1 cellular context compared by ENCODE assay signal in genomic region chr20:34299925-34300806, GRCh38.
TF ChIP-seq lines count a peak whose summit lies in the region.

No MANE protein-coding gene starts in this region.

TF ChIP-seq in HEK293, 187 proteins besides CTCF, POLR2A, EP300 and RAD21 (continued from another document and continues in another):
- TF ChIP-seq PRDM10 (tag by site-specific recombination; IDR thresholded peaks at IDR 0.05) (peak; percentile 84), ZNF114 (tag by site-specific recombination; IDR thresholded peaks at IDR 0.05) (no peak), ZNF664 (tag by site-specific recombination; IDR thresholded peaks at IDR 0.05) (peak; percentile 68; the same call in 1 of the 2 replicates), ZNF354C (tag by site-specific recombination; IDR thresholded peaks at IDR 0.05; ENCODE audit: borderline replicate concordance, low read depth) (no peak), ZFHX2 (tag by site-specific recombination; conservative IDR thresholded peaks at IDR 0.05) (peak; percentile 26; the same call in 1 of the 2 replicates), ZNF558 (tag by site-specific recombination; IDR thresholded peaks at IDR 0.05) (no peak; the same call in 1 of the 2 replicates), ZBTB44 (tag by site-specific recombination; IDR thresholded peaks at IDR 0.05) (peak; percentile 16; the same call in 1 of the 2 replicates), ZNF121 (tag by site-specific recombination; IDR thresholded peaks at IDR 0.05) (no peak), ZNF610 (tag by site-specific recombination; IDR thresholded peaks at IDR 0.05; ENCODE audit: borderline replicate concordance) (0 out of 2 replicates have a peak, but pooled peaks have one; percentile 18), ZNF624 (tag by site-specific recombination; IDR thresholded peaks at IDR 0.05) (no peak), ZNF23 (tag by site-specific recombination; IDR thresholded peaks at IDR 0.05; ENCODE audit: borderline replicate concordance) (no peak), HOXD13 (CRISPR knock-in tag; IDR thresholded peaks at IDR 0.05; ENCODE audit: borderline replicate concordance) (no peak), ZNF366 (tag by site-specific recombination; conservative IDR thresholded peaks at IDR 0.05) (peak; percentile 73), ZFP37 (tag by site-specific recombination; IDR thresholded peaks at IDR 0.05) (no peak), ZNF645 (tag by site-specific recombination; IDR thresholded peaks at IDR 0.05) (no peak), ZNF311 (tag by site-specific recombination; IDR thresholded peaks at IDR 0.05; ENCODE audit: borderline replicate concordance) (no peak), OVOL3 (tag by site-specific recombination; IDR thresholded peaks at IDR 0.05) (no peak), ZNF341 (tag by site-specific recombination; IDR thresholded peaks at IDR 0.05; ENCODE audit: low read depth) (peak; percentile 65; the same call in 1 of the 2 replicates), HOXA7 (CRISPR knock-in tag; IDR thresholded peaks at IDR 0.05; ENCODE audit: borderline replicate concordance) (no peak), ZNF658 (tag by site-specific recombination; IDR thresholded peaks at IDR 0.05) (no peak), BCL11A (tag by site-specific recombination; IDR thresholded peaks at IDR 0.05; ENCODE audit: low read depth) (no peak), ZBTB8A (tag by site-specific recombination; IDR thresholded peaks at IDR 0.05) (peak; percentile 34; the same call in 1 of the 2 replicates), ZNF398 (tag by site-specific recombination; IDR thresholded peaks at IDR 0.05) (0 out of 2 replicates have a peak, but pooled peaks have one; percentile 31), YY1 (tag by site-specific recombination; IDR thresholded peaks at IDR 0.05) (no peak), GLI2 (tag by site-specific recombination; IDR thresholded peaks at IDR 0.05; ENCODE audit: borderline replicate concordance, low read depth) (no peak), YY2 (tag by site-specific recombination; IDR thresholded peaks at IDR 0.05) (0 out of 2 replicates have a peak, but pooled peaks have one; percentile 44), KLF8 (tag by site-specific recombination; IDR thresholded peaks at IDR 0.05) (peak; percentile 54; the same call in 1 of the 2 replicates), ZNF692 (tag by site-specific recombination; IDR thresholded peaks at IDR 0.05) (peak; percentile 46; the same call in 1 of the 2 replicates), ZNF426 (tag by site-specific recombination; IDR thresholded peaks at IDR 0.05) (no peak), ZNF660 (tag by site-specific recombination; IDR thresholded peaks at IDR 0.05) (no peak), ZNF830 (tag by site-specific recombination; IDR thresholded peaks at IDR 0.05; ENCODE audit: low read depth) (no peak), OSR2 (tag by site-specific recombination; IDR thresholded peaks at IDR 0.05) (peak; percentile 69), ZNF266 (tag by site-specific recombination; IDR thresholded peaks at IDR 0.05; ENCODE audit: low read depth) (no peak), MZF1 (tag by site-specific recombination; IDR thresholded peaks at IDR 0.05; ENCODE audit: borderline replicate concordance) (no peak), ZNF626 (tag by site-specific recombination; IDR thresholded peaks at IDR 0.05) (no peak), ZNF211 (tag by site-specific recombination; IDR thresholded peaks at IDR 0.05; ENCODE audit: low read depth) (no peak), ZSCAN4 (tag by site-specific recombination; IDR thresholded peaks at IDR 0.05) (no peak), ZNF843 (tag by site-specific recombination; IDR thresholded peaks at IDR 0.05) (no peak), ZNF335 (tag by site-specific recombination; conservative IDR thresholded peaks at IDR 0.05) (peak; percentile 12; the same call in 1 of the 2 replicates), ZFP69B (tag by site-specific recombination; IDR thresholded peaks at IDR 0.05) (peak; percentile 38; the same call in 1 of the 2 replicates), ZBTB1 (tag by site-specific recombination; IDR thresholded peaks at IDR 0.05) (no peak), WT1 (tag by site-specific recombination; IDR thresholded peaks at IDR 0.05) (peak; percentile 54; the same call in 1 of the 2 replicates), ZNF639 (tag by site-specific recombination; IDR thresholded peaks at IDR 0.05) (peak; percentile 66; the same call in 1 of the 2 replicates), ZBTB48 (tag by site-specific recombination; IDR thresholded peaks at IDR 0.05) (no peak), ZNF394 (tag by site-specific recombination; IDR thresholded peaks at IDR 0.05; ENCODE audit: borderline replicate concordance) (no peak)
- TF ChIP-seq, protein P1, sequence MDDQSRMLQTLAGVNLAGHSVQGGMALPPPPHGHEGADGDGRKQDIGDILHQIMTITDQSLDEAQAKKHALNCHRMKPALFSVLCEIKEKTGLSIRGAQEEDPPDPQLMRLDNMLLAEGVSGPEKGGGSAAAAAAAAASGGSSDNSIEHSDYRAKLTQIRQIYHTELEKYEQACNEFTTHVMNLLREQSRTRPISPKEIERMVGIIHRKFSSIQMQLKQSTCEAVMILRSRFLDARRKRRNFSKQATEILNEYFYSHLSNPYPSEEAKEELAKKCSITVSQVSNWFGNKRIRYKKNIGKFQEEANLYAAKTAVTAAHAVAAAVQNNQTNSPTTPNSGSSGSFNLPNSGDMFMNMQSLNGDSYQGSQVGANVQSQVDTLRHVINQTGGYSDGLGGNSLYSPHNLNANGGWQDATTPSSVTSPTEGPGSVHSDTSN (CRISPR knock-in tag; IDR thresholded peaks at IDR 0.05): no peak
- TF ChIP-seq, protein P2, sequence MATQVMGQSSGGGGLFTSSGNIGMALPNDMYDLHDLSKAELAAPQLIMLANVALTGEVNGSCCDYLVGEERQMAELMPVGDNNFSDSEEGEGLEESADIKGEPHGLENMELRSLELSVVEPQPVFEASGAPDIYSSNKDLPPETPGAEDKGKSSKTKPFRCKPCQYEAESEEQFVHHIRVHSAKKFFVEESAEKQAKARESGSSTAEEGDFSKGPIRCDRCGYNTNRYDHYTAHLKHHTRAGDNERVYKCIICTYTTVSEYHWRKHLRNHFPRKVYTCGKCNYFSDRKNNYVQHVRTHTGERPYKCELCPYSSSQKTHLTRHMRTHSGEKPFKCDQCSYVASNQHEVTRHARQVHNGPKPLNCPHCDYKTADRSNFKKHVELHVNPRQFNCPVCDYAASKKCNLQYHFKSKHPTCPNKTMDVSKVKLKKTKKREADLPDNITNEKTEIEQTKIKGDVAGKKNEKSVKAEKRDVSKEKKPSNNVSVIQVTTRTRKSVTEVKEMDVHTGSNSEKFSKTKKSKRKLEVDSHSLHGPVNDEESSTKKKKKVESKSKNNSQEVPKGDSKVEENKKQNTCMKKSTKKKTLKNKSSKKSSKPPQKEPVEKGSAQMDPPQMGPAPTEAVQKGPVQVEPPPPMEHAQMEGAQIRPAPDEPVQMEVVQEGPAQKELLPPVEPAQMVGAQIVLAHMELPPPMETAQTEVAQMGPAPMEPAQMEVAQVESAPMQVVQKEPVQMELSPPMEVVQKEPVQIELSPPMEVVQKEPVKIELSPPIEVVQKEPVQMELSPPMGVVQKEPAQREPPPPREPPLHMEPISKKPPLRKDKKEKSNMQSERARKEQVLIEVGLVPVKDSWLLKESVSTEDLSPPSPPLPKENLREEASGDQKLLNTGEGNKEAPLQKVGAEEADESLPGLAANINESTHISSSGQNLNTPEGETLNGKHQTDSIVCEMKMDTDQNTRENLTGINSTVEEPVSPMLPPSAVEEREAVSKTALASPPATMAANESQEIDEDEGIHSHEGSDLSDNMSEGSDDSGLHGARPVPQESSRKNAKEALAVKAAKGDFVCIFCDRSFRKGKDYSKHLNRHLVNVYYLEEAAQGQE (tag by site-specific recombination; IDR thresholded peaks at IDR 0.05): no peak
